ENCODE assay signal across 10 cellular contexts in genomic region chr1:188027613-188028012, GRCh38.
DNase-seq lines count a peak whose midpoint lies in the region; ATAC-seq and TF ChIP-seq lines count a peak whose summit lies in the region.
"Had no signal": no experiment of that assay in that cellular context is flagged by ENCODE, and none has a peak within 500 bp of the region (broad histone marks: within the 10 kb centered on the region; RNA-seq: fewer than 3 reads in every experiment).

No MANE protein-coding gene starts in this region.

- H3K4me1 ChIP-seq in neuron (ENCODE audit: insufficient read depth, low read length) (no peaks in the 10 kb centered on the region), lower lobe of right lung (no peaks in the 10 kb centered on the region), neural progenitor cell (no peaks in the 10 kb centered on the region)

- intact Hi-C loops in lower lobe of right lung (cut with DNase I), result no loop called here

- in situ Hi-C loops in SK-MEL-5 (cut with HindIII; ENCODE audit: low pct_unique_long_range_greater_than_20kb, low sequenced_read_pairs), result no loop called here

- H3K4me2 ChIP-seq in neural progenitor cell, result no peak overlapping the region

- H3K9me3 ChIP-seq in neuron (ENCODE audit: low read length) (no peaks in the 10 kb centered on the region), lower lobe of right lung (no peaks in the 10 kb centered on the region), neural progenitor cell (ENCODE audit: low read depth) (no peaks in the 10 kb centered on the region)

- H3K4me3 Mint-ChIP-seq in neural progenitor cell (no peak overlapping the region), nephron progenitor cell (no peak overlapping the region)
- H3K4me3 Mint-ChIP-seq: central memory CD8-positive, alpha-beta T cell had no signal

- no peaks in the 10 kb centered on the region for H3F3A ChIP-seq in neural progenitor cell (ENCODE audit: low read depth)

- no peaks in the 10 kb centered on the region for H4K20me1 ChIP-seq in neural progenitor cell (ENCODE audit: low read depth)

- no peak overlapping the region for H3K27ac Mint-ChIP-seq in neural progenitor cell
- no peak overlapping the region for H3K27ac Mint-ChIP-seq in nephron progenitor cell

- TF ChIP-seq CTCF in lower lobe of right lung (IDR thresholded peaks at IDR 0.05) (no peak), neural progenitor cell (IDR thresholded peaks at IDR 0.05) (no peak), nephron progenitor cell (IDR thresholded peaks at IDR 0.05) (no peak)

- peak; percentile 92 for DNase-seq in SK-MEL-5 (ENCODE audit: low read depth, low spot score)
- DNase-seq in lower lobe of right lung, result no peak
- DNase-seq in germinal center (ENCODE audit: low spot score), result no peak
- no peak for DNase-seq in neural progenitor cell (ENCODE audit: low spot score)
- no peak for DNase-seq in nephron progenitor cell
- DNase-seq: right cardiac atrium had no signal

- H3K36me3 ChIP-seq in neuron (ENCODE audit: insufficient read depth, low read length) (no peaks in the 10 kb centered on the region), lower lobe of right lung (no peaks in the 10 kb centered on the region), neural progenitor cell (no peaks in the 10 kb centered on the region)

- H3K9ac ChIP-seq in neural progenitor cell, result no peak overlapping the region

- peak overlapping the region; percentile 22 for H2AFZ ChIP-seq in neuron (ENCODE audit: low read depth, low read length)
- H2AFZ ChIP-seq in neural progenitor cell (replicated peaks), result no peak overlapping the region

- H3K27me3 ChIP-seq in neuron (ENCODE audit: insufficient read depth, low read length) (no peaks in the 10 kb centered on the region), lower lobe of right lung (ENCODE audit: low read depth) (no peaks in the 10 kb centered on the region), neural progenitor cell (no peaks in the 10 kb centered on the region)

- H3K27ac ChIP-seq in lower lobe of right lung (no peak overlapping the region), neural progenitor cell (no peak overlapping the region)

- H3K36me3 Mint-ChIP-seq in neural progenitor cell (no peaks in the 10 kb centered on the region), nephron progenitor cell (ENCODE audit: low read depth) (no peaks in the 10 kb centered on the region)

- H3K4me1 Mint-ChIP-seq in neural progenitor cell, result peaks cover 5% of the 10 kb centered on the region
- no peaks in the 10 kb centered on the region for H3K4me1 Mint-ChIP-seq in nephron progenitor cell
- H3K4me1 Mint-ChIP-seq: central memory CD8-positive, alpha-beta T cell had no signal

- peak; percentile 87 for ATAC-seq in GM18511 (IDR thresholded peaks at IDR 0.05; ENCODE audit: unreplicated experiment)
- peak; percentile 94 for ATAC-seq in HG02852 (IDR thresholded peaks at IDR 0.05; ENCODE audit: unreplicated experiment)
- ATAC-seq in lower lobe of right lung, result no peak

- H3K4me3 ChIP-seq in neuron (ENCODE audit: low read length) (no peak overlapping the region), lower lobe of right lung (no peak overlapping the region), neural progenitor cell (no peak overlapping the region)

- H3K27me3 Mint-ChIP-seq in neural progenitor cell (ENCODE audit: insufficient read depth, low read depth) (no peaks in the 10 kb centered on the region), nephron progenitor cell (ENCODE audit: low read depth, poor library complexity) (no peaks in the 10 kb centered on the region)
- H3K27me3 Mint-ChIP-seq: central memory CD8-positive, alpha-beta T cell had no signal

- H3K79me2 ChIP-seq in neural progenitor cell (ENCODE audit: low read depth), result no peaks in the 10 kb centered on the region

- no peaks in the 10 kb centered on the region for H3K9me3 Mint-ChIP-seq in neural progenitor cell
- no peaks in the 10 kb centered on the region for H3K9me3 Mint-ChIP-seq in nephron progenitor cell

Comparison
In these comparisons a context has a peak if more than half of its experiments do, and no peak if none do; other contexts are left out.
1. ATAC-seq: peak in GM18511 (single experiment) and HG02852 (single experiment); none in lower lobe of right lung (0 of 2).